In the genomic region with DNA sequence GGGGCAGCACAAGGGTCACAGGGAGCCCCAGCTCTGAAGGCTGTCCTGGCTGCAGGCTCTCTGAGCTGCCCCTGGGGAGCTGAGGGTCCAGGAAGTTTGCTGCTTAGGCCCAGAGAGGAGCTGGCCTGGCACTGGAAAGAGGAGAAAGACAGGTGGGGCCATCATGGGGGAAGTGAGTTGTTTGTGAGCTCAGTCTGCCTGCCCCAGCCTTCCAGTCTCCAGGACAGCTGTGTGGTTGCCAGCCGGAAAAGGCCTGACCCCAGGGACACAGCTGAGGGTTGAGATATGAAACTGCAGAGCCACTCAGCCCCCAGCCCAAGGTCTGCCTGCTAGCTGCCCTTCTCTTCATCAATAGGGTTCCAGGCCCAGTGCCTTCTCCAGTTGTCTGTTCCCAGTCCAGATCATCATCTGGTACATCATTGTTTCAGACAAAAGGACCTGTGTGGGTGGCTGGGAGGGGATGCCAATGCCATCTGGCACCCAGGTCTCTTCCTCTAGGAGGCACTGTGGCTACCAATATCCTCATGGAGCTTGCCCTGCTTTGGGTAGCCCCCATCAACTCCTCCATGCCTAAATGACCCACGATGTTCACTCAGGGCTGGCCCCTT, we compare ENCODE assay signal across 15 cellular contexts. TPM values are rescaled to one million over a fixed set of nuclear protein-coding genes. Genes with fewer than 3 reads are reported as not detected.
DNase-seq lines count a peak whose midpoint lies in the region; FAIRE-seq and TF ChIP-seq lines count a peak whose summit lies in the region.
"Had no signal": no experiment of that assay in that cellular context is flagged by ENCODE, and none has a peak within 500 bp of the region (broad histone marks: within the 10 kb centered on the region; RNA-seq: fewer than 3 reads in every experiment).

No MANE protein-coding gene starts in this region.

- peaks cover 32% of the 10 kb centered on the region for H3K36me3 ChIP-seq in GM06990 (ENCODE audit: control insufficient read depth, insufficient read depth, low read length)
- peaks cover 7% of the 10 kb centered on the region for H3K36me3 ChIP-seq in WERI-Rb-1
- H3K36me3 ChIP-seq in kidney (ENCODE audit: control insufficient read depth in 1 of 2, insufficient read depth in 2 of 2, low read length in 2 of 2), result peaks cover 16 to 32% of the 10 kb centered on the region in 2 donors
- H3K36me3 ChIP-seq in vagina, result peaks cover 0 to 43% of the 10 kb centered on the region in 2 donors

- TF ChIP-seq CTCF in AG04450 (IDR thresholded peaks at IDR 0.05; ENCODE audit: low read depth, low read length) (peak; percentile 20), GM06990 (IDR thresholded peaks at IDR 0.05; ENCODE audit: insufficient read depth, low read length, poor library complexity, severe bottlenecking) (peak; percentile 14), WERI-Rb-1 (IDR thresholded peaks at IDR 0.05; ENCODE audit: low read depth, low read length) (0 out of 2 replicates have a peak, but pooled peaks have one; percentile 19), kidney (IDR thresholded peaks at IDR 0.05; ENCODE audit: borderline replicate concordance, extremely low read depth, insufficient read depth) (no peak), vagina (IDR thresholded peaks at IDR 0.05) (no peak)

- FAIRE-seq in kidney (lab: Jason Lieb, UNC), result no peak
- FAIRE-seq: GM18507 had no signal

- H3K27me3 ChIP-seq in AG04450 (ENCODE audit: control insufficient read depth, insufficient read depth, low read length), result no peaks in the 10 kb centered on the region
- H3K27me3 ChIP-seq in GM06990 (replicated peaks; ENCODE audit: control insufficient read depth, insufficient read depth, low read length), result no peaks in the 10 kb centered on the region
- H3K27me3 ChIP-seq in WERI-Rb-1 (ENCODE audit: insufficient read depth, low read depth, severe bottlenecking), result no peaks in the 10 kb centered on the region
- H3K27me3 ChIP-seq in vagina, result no peaks in the 10 kb centered on the region
- H3K27me3 ChIP-seq: tibial artery had no signal

- CTCF ChIA-PET in AG04450 (lab: Charles Lee), result interaction anchor here (0.5 to 1.2 kb wide), 2 partner anchors 22 to 25 kb away, joined by 3 to 4 read pairs; no protein-coding TSS in a partner anchor

- H3K9me3 ChIP-seq in AG04450 (ENCODE audit: control insufficient read depth, insufficient read depth, low read length) (no peaks in the 10 kb centered on the region; the same call in 1 of the 2 replicates), WERI-Rb-1 (ENCODE audit: severe bottlenecking) (no peaks in the 10 kb centered on the region), kidney (ENCODE audit: control insufficient read depth in 1 of 2, low read length in 2 of 2) (no peaks in the 10 kb centered on the region), vagina (no peaks in the 10 kb centered on the region)
- H3K9me3 ChIP-seq: tibial artery had no signal

- H3K9ac ChIP-seq in kidney (ENCODE audit: low read length in 2 of 2), result no peak overlapping the region

- no peak for TF ChIP-seq POLR2A in vagina (IDR thresholded peaks at IDR 0.05)

- no peak overlapping the region for H3K4me3 ChIP-seq in AG04450 (ENCODE audit: low read depth, low read length)
- no peak overlapping the region for H3K4me3 ChIP-seq in GM06990 (replicated peaks; ENCODE audit: low read depth, low read length)
- H3K4me3 ChIP-seq in WERI-Rb-1 (ENCODE audit: low read depth, low read length), result no peak overlapping the region
- no peak overlapping the region for H3K4me3 ChIP-seq in kidney (ENCODE audit: low read length in 2 of 2)
- no peak overlapping the region for H3K4me3 ChIP-seq in vagina
- H3K4me3 ChIP-seq: tibial artery had no signal

- H3K4me1 ChIP-seq in kidney (ENCODE audit: control insufficient read depth in 1 of 2, insufficient read depth in 1 of 2, low read depth in 1 of 2, low read length in 2 of 2), result peaks cover 2 to 8% of the 10 kb centered on the region in 2 donors
- H3K4me1 ChIP-seq in vagina, result peaks cover 4% of the 10 kb centered on the region

- H3K27ac ChIP-seq in AG04450 (ENCODE audit: low read depth, low read length), result no peak overlapping the region
- H3K27ac ChIP-seq in WERI-Rb-1, result no peak overlapping the region
- no peak overlapping the region for H3K27ac ChIP-seq in kidney (ENCODE audit: low read depth in 2 of 2, low read length in 2 of 2)
- H3K27ac ChIP-seq in vagina, result no peak overlapping the region
- H3K27ac ChIP-seq: tibial artery had no signal

- POLR2A ChIA-PET in AG04450 (lab: Yijun Ruan, JAX), result interaction anchor here (0.6 to 1.3 kb wide), 2 partner anchors 25 to 28 kb away, joined by 6 to 7 read pairs; no protein-coding TSS in a partner anchor

- DNase-seq in AG04450 (ENCODE audit: low read depth, low spot score) (no peak), GM06990 (ENCODE audit: extremely low read depth, insufficient read length) (no peak), WERI-Rb-1 (no peak), kidney (peak; percentile 39), NCI-H2107 (lab: John Stamatoyannopoulos, UW) (no peak), UCSD-AML1 (lab: John Stamatoyannopoulos, UW; ENCODE audit: unreplicated experiment) (no peak), vagina (ENCODE audit: extremely low spot score in 2 of 2) (no peak)
- DNase-seq in stimulated activated CD4-positive, alpha-beta T cell treated with anti-CD3 and anti-CD28 coated beads, Interleukin-12 subunit alpha, Interleukin-12 subunit beta, amount 100 ng/mL, for 4 hours, result no peak
- DNase-seq: activated T-cell treated with anti-CD3 and anti-CD28 coated beads for 4 hours; Calu3; effector CD4-positive, alpha-beta T cell; NCI-H524; stimulated activated CD4-positive, alpha-beta T cell treated with anti-CD3 and anti-CD28 coated beads, Interleukin-2, amount 100 ng/mL, for 24 hours; tibial artery had no signal

- intact Hi-C loops in kidney (cut with DNase I) (no loop called here), vagina (cut with DNase I) (no loop called here)

RNA-seq across cellular contexts. Expression of a gene that starts 4.2 kb away (rescaled TPM):
- polyA plus RNA-seq in AG04450 (2011; rRNA removed) (71.8 and 96.0 TPM in 2 replicates), kidney (ENCODE audit: insufficient read depth, low read depth, low replicate concordance) (97.3 TPM)
- polyA minus RNA-seq in AG04450 (2011; rRNA and poly(A)+ RNA removed), result 58.0 and 71.2 TPM in 2 replicates
- total RNA-seq in kidney (86.7 TPM), vagina (125 TPM)

RNA-seq across cellular contexts. Expression of a gene that starts 11.4 kb away (rescaled TPM):
- polyA plus RNA-seq in AG04450 (2011; rRNA removed) (0.50 and 0.96 TPM in 2 replicates), kidney (ENCODE audit: insufficient read depth, low read depth, low replicate concordance) (1.9 TPM)
- polyA minus RNA-seq in AG04450 (2011; rRNA and poly(A)+ RNA removed), result 0.43 and 2.3 TPM in 2 replicates
- total RNA-seq in kidney (18.6 TPM), vagina (12.0 TPM)

RNA-seq across cellular contexts. Expression of a gene that starts 23.6 kb away (rescaled TPM):
- polyA plus RNA-seq in AG04450 (2011; rRNA removed), result 195 and 268 TPM in 2 replicates
- 134 and 147 TPM in 2 replicates for polyA minus RNA-seq in AG04450 (2011; rRNA and poly(A)+ RNA removed)
- total RNA-seq in kidney, result 89.7 TPM
- polyA plus RNA-seq in kidney (ENCODE audit: insufficient read depth, low read depth, low replicate concordance), result 46.4 TPM
- total RNA-seq in vagina, result 118 TPM

RNA-seq across cellular contexts. Expression of a gene that starts 33.4 kb away (rescaled TPM):
- polyA plus RNA-seq in AG04450 (2011; rRNA removed) (28.7 and 30.1 TPM in 2 replicates), kidney (ENCODE audit: insufficient read depth, low read depth, low replicate concordance) (61.0 TPM)
- polyA minus RNA-seq in AG04450 (2011; rRNA and poly(A)+ RNA removed), result 25.7 and 34.3 TPM in 2 replicates
- total RNA-seq in kidney (77.8 TPM), vagina (72.4 TPM)

RNA-seq across cellular contexts. Expression of a gene that starts 47.6 kb away (rescaled TPM):
- polyA plus RNA-seq in AG04450 (2011; rRNA removed) (146 and 164 TPM in 2 replicates), kidney (ENCODE audit: insufficient read depth, low read depth, low replicate concordance) (56.5 TPM)
- 169 and 227 TPM in 2 replicates for polyA minus RNA-seq in AG04450 (2011; rRNA and poly(A)+ RNA removed)
- total RNA-seq in kidney (64.2 TPM), vagina (69.0 TPM)

Comparison
In these comparisons a context has a peak if more than half of its experiments do, and no peak if none do; other contexts are left out.
1. CTCF ChIP-seq: peak in AG04450 (single experiment), GM06990 (single experiment) and WERI-Rb-1 (single experiment); none in kidney (single experiment) and vagina (0 of 3).